26 cellular contexts compared by ENCODE assay signal in the genomic region with DNA sequence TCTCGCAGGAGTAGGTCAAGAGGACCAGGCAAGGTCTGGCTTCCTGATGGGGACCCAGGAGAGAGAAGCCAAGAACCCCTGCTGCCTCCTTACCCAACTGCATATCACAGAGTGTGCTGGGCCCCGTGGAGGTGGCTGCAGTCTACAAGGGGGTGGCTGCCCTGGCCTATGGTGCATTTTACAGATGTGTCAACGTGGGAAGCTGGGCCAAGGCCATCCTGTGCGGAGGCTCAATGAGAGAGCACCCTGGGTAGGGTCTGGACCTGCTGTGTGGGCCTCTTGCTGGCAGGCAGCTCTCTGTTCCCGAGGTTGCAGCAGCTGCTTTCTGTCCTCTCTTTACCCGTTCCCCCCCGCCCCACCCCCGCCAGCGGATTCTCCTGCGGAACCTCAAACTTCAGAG.
"Had no signal": no experiment of that assay in that cellular context is flagged by ENCODE, and none has a peak within 500 bp of the region (broad histone marks: within the 10 kb centered on the region; RNA-seq: fewer than 3 reads in every experiment).

No MANE protein-coding gene starts in this region.

- H3K9me3 Mint-ChIP-seq: activated CD4-positive, alpha-beta T cell treated with anti-CD3 and anti-CD28 coated beads, Interleukin-2, amount 10 ng/mL, durations not matched to agents 7 days and 5 days; activated naive CD4-positive, alpha-beta T cell treated with anti-CD3 and anti-CD28 coated beads, Interleukin-2, amount 50 U/mL, for 24 hours; activated naive CD8-positive, alpha-beta T cell treated with anti-CD3 and anti-CD28 coated beads, Interleukin-2, amount 10 ng/mL, durations not matched to agents 7 days and 5 days; activated T-cell treated with anti-CD3 and anti-CD28 coated beads, Interleukin-2, amount 50 U/mL, for 24 hours; activated T-helper 2 cell treated with anti-CD3 and anti-CD28 coated beads, Interferon-gamma antibody, Interleukin-2, Interleukin-4, amounts not matched to agents 10 μg/mL and 5 μg/mL and 100 μg/mL, durations not matched to agents 14 hours and 24 hours and 36 hours; T-helper 1 cell treated with Interleukin-12 subunit alpha and Interleukin-12 subunit beta and Interleukin-4 antibody, amounts not matched to agents 30 μg/mL and 1 μg/mL, for 36 hours; T-helper 2 cell treated with Interferon-gamma antibody and Interleukin-4, amounts not matched to agents 5 μg/mL and 100 μg/mL, for 36 hours had no signal

- H3K27me3 ChIP-seq: body of pancreas, breast epithelium, SJCRH30 had no signal

- H3K4me1 ChIP-seq: body of pancreas, breast epithelium had no signal

- H3K27ac ChIP-seq: body of pancreas, breast epithelium, SJCRH30, SK-N-MC had no signal

- DNase-seq: activated CD4-positive, alpha-beta T cell treated with anti-CD3 and anti-CD28 coated beads for 36 hours; activated CD4-positive, alpha-beta T cell treated with anti-CD3 and anti-CD28 coated beads, Interleukin-2, amount 10 ng/mL, durations not matched to agents 7 days and 5 days; activated CD4-positive, alpha-beta T cell treated with anti-CD3 and anti-CD28 coated beads, Interleukin-2, amount 50 U/mL, for 48 hours; activated CD8-positive, alpha-beta T cell treated with anti-CD3 and anti-CD28 coated beads, Interleukin-2, amount 10 ng/mL, durations not matched to agents 7 days and 5 days; activated gamma-delta T cell; activated naive CD4-positive, alpha-beta T cell treated with Interleukin-2 at 50 U/mL for 16 hours; activated naive CD8-positive, alpha-beta T cell treated with anti-CD3 and anti-CD28 coated beads, Interleukin-2, amount 10 ng/mL, durations not matched to agents 7 days and 5 days; activated T-cell treated with anti-CD3 and anti-CD28 coated beads, Interleukin-2, amount 50 U/mL, for 24 hours; amygdala; body of pancreas; Karpas-422; NCI-H1105; NCI-H1436; NCI-H1694; NCI-H2029; NCI-H345; NCI-H524 treated with DMSO at 0.1 percent for 48 hours; SHP77 had no signal

- H3K4me3 ChIP-seq: body of pancreas, breast epithelium, SJCRH30, SK-N-MC had no signal

- H3K36me3 ChIP-seq: breast epithelium, SJCRH30 had no signal

- H3K27ac Mint-ChIP-seq: activated CD4-positive, alpha-beta T cell treated with anti-CD3 and anti-CD28 coated beads for 36 hours; activated CD4-positive, alpha-beta T cell treated with anti-CD3 and anti-CD28 coated beads, Interleukin-2, amount 10 ng/mL, durations not matched to agents 7 days and 5 days; activated CD8-positive, alpha-beta T cell treated with anti-CD3 and anti-CD28 coated beads, Interleukin-2, amount 10 ng/mL, durations not matched to agents 7 days and 5 days; activated naive CD4-positive, alpha-beta T cell treated with anti-CD3 and anti-CD28 coated beads, Interleukin-2, amount 50 U/mL, for 24 hours; activated naive CD8-positive, alpha-beta T cell treated with anti-CD3 and anti-CD28 coated beads, Interleukin-2, amount 10 ng/mL, durations not matched to agents 7 days and 5 days; activated T-cell treated with anti-CD3 and anti-CD28 coated beads, Interleukin-2, amount 50 U/mL, for 24 hours; activated T-helper 2 cell treated with anti-CD3 and anti-CD28 coated beads, Interferon-gamma antibody, Interleukin-2, Interleukin-4, amounts not matched to agents 10 μg/mL and 5 μg/mL and 100 μg/mL, durations not matched to agents 14 hours and 24 hours and 36 hours; T-helper 1 cell treated with Interleukin-12 subunit alpha and Interleukin-12 subunit beta and Interleukin-4 antibody, amounts not matched to agents 30 μg/mL and 1 μg/mL, for 36 hours; T-helper 2 cell treated with Interferon-gamma antibody and Interleukin-4, amounts not matched to agents 5 μg/mL and 100 μg/mL, for 36 hours had no signal

- ATAC-seq: activated CD4-positive, alpha-beta T cell treated with anti-CD3 and anti-CD28 coated beads for 36 hours; activated CD8-positive, alpha-beta T cell treated with anti-CD3 and anti-CD28 coated beads, Interleukin-2, amount 10 ng/mL, durations not matched to agents 7 days and 5 days; body of pancreas; Panc1 had no signal

- H3K4me1 Mint-ChIP-seq: activated CD4-positive, alpha-beta T cell treated with anti-CD3 and anti-CD28 coated beads for 36 hours; activated CD4-positive, alpha-beta T cell treated with anti-CD3 and anti-CD28 coated beads, Interleukin-2, amount 10 ng/mL, durations not matched to agents 7 days and 5 days; activated naive CD4-positive, alpha-beta T cell treated with anti-CD3 and anti-CD28 coated beads, Interleukin-2, amount 50 U/mL, for 24 hours; activated naive CD8-positive, alpha-beta T cell treated with anti-CD3 and anti-CD28 coated beads, Interleukin-2, amount 10 ng/mL, durations not matched to agents 7 days and 5 days had no signal

- H3K9me3 ChIP-seq: body of pancreas, breast epithelium, SJCRH30 had no signal

- H3K4me3 Mint-ChIP-seq: activated CD4-positive, alpha-beta T cell treated with anti-CD3 and anti-CD28 coated beads for 36 hours; activated CD4-positive, alpha-beta T cell treated with anti-CD3 and anti-CD28 coated beads, Interleukin-2, amount 10 ng/mL, durations not matched to agents 7 days and 5 days; activated CD8-positive, alpha-beta T cell treated with anti-CD3 and anti-CD28 coated beads, Interleukin-2, amount 10 ng/mL, durations not matched to agents 7 days and 5 days; activated naive CD4-positive, alpha-beta T cell treated with anti-CD3 and anti-CD28 coated beads, Interleukin-2, amount 50 U/mL, for 24 hours; activated naive CD8-positive, alpha-beta T cell treated with anti-CD3 and anti-CD28 coated beads, Interleukin-2, amount 10 ng/mL, durations not matched to agents 7 days and 5 days; activated T-cell treated with anti-CD3 and anti-CD28 coated beads, Interleukin-2, amount 50 U/mL, for 24 hours; T-helper 1 cell treated with Interleukin-12 subunit alpha and Interleukin-12 subunit beta and Interleukin-4 antibody, amounts not matched to agents 30 μg/mL and 1 μg/mL, for 36 hours; T-helper 2 cell treated with Interferon-gamma antibody and Interleukin-4, amounts not matched to agents 5 μg/mL and 100 μg/mL, for 36 hours had no signal

- H3K36me3 Mint-ChIP-seq: activated naive CD4-positive, alpha-beta T cell treated with anti-CD3 and anti-CD28 coated beads, Interleukin-2, amount 50 U/mL, for 24 hours; activated naive CD8-positive, alpha-beta T cell treated with anti-CD3 and anti-CD28 coated beads, Interleukin-2, amount 10 ng/mL, durations not matched to agents 7 days and 5 days had no signal
